ENCODE assay signal across 19 cellular contexts in genomic region chr3:38088679-38089078, GRCh38. TPM values are rescaled to one million over a fixed set of nuclear protein-coding genes. Genes with fewer than 3 reads are reported as not detected.
"Had no signal": no experiment of that assay in that cellular context is flagged by ENCODE, and none has a peak within 500 bp of the region (broad histone marks: within the 10 kb centered on the region; RNA-seq: fewer than 3 reads in every experiment).

No MANE protein-coding gene starts in this region.

- ATAC-seq: effector memory CD8-positive, alpha-beta T cell; gastrocnemius medialis; left lobe of liver; natural killer cell; stimulated activated naive B cell treated with anti-CD40 and anti-IgM and Interleukin-4, amounts not matched to agents 10 μg/mL and 1 μg/mL and 100 μg/mL, for 72 hours had no signal

- H3K4me1 ChIP-seq: gastrocnemius medialis, prostate gland, right atrium auricular region, spleen, stomach, thyroid gland had no signal

- H3K27me3 Mint-ChIP-seq: effector memory CD8-positive, alpha-beta T cell had no signal

- H3K36me3 Mint-ChIP-seq: natural killer cell had no signal

- H3K4me3 ChIP-seq: coronary artery, gastrocnemius medialis, lung, prostate gland, right atrium auricular region, skin epidermis, spleen, stomach, thyroid gland had no signal

- H3K9me3 ChIP-seq: gastrocnemius medialis, prostate gland, thyroid gland had no signal

- H3K27me3 ChIP-seq: gastrocnemius medialis, right atrium auricular region, spleen, stomach, thyroid gland had no signal

- H3K36me3 ChIP-seq: gastrocnemius medialis, prostate gland, right atrium auricular region, spleen, stomach, thyroid gland had no signal

- H3K27ac ChIP-seq: coronary artery, gastrocnemius medialis, prostate gland, right atrium auricular region, skin epidermis, spleen, stomach, thyroid gland had no signal

- DNase-seq: effector memory CD8-positive, alpha-beta T cell; foreskin fibroblast; gastrocnemius medialis; head of caudate nucleus; kidney; natural killer cell; spleen; stimulated activated CD4-positive, alpha-beta T cell treated with anti-CD3 and anti-CD28 coated beads, Interleukin-4, amount 100 ng/mL, for 4 hours; stimulated activated naive B cell treated with anti-CD40 and anti-IgM and Interleukin-4, amounts not matched to agents 10 μg/mL and 1 μg/mL and 100 μg/mL, for 72 hours; stomach; thyroid gland had no signal

- H3K27ac Mint-ChIP-seq: effector memory CD8-positive, alpha-beta T cell; memory B cell; natural killer cell; stimulated activated naive B cell treated with anti-CD40 and anti-IgM and Interleukin-4, amounts not matched to agents 10 μg/mL and 1 μg/mL and 100 μg/mL, for 72 hours had no signal

- H3K4me3 Mint-ChIP-seq: effector memory CD8-positive, alpha-beta T cell; memory B cell; natural killer cell; stimulated activated naive B cell treated with anti-CD40 and anti-IgM and Interleukin-4, amounts not matched to agents 10 μg/mL and 1 μg/mL and 100 μg/mL, for 72 hours had no signal

RNA-seq across cellular contexts. Expression of gene DLEC1, which starts 49.7 kb away (rescaled TPM):
- total RNA-seq: gastrocnemius medialis, glomerular endothelial cell had no signal
